10 cellular contexts compared by ENCODE assay signal in genomic region chr11:2390871-2391662, GRCh38. TPM values are rescaled to one million over a fixed set of nuclear protein-coding genes. Genes with fewer than 3 reads are reported as not detected.
DNase-seq lines count a peak whose midpoint lies in the region; ATAC-seq and TF ChIP-seq lines count a peak whose summit lies in the region.
"Had no signal": no experiment of that assay in that cellular context is flagged by ENCODE, and none has a peak within 500 bp of the region (broad histone marks: within the 10 kb centered on the region; RNA-seq: fewer than 3 reads in every experiment).

No MANE protein-coding gene starts in this region.

- no peak overlapping the region for H3K4me3 ChIP-seq in mucosa of descending colon

- peak overlapping the region; percentile 68 for H3K4me3 Mint-ChIP-seq in central memory CD8-positive, alpha-beta T cell

- H3K36me3 ChIP-seq in mucosa of descending colon (ENCODE audit: low read depth) = no peaks in the 10 kb centered on the region

- DNase-seq in AG08395 (ENCODE audit: low spot score) (peak; percentile 91), M059J (ENCODE audit: low read depth) (peak; percentile 74), mucosa of descending colon (no peak), retina (no peak), NCI-H1105 treated with DMSO at 0.1 percent for 48 hours (lab: John Stamatoyannopoulos, UW) (no peak), NCI-H1694 (lab: John Stamatoyannopoulos, UW) (no peak)
- no peak for DNase-seq in central memory CD8-positive, alpha-beta T cell (ENCODE audit: low spot score in 2 of 2)
- no peak for DNase-seq in effector CD8-positive, alpha-beta T cell (lab: John Stamatoyannopoulos, UW)
- DNase-seq: DMS79 had no signal

- no peak for ATAC-seq in central memory CD8-positive, alpha-beta T cell (replicated peaks; ENCODE audit: extremely low read depth, poor library complexity, severe bottlenecking)
- ATAC-seq in mucosa of descending colon = peak; percentile 18

- H3K36me3 Mint-ChIP-seq in central memory CD8-positive, alpha-beta T cell (ENCODE audit: insufficient read depth) = peaks cover 44% of the 10 kb centered on the region

- no peak for TF ChIP-seq CTCF in mucosa of descending colon (IDR thresholded peaks at IDR 0.05)

- H3K9me3 Mint-ChIP-seq in central memory CD8-positive, alpha-beta T cell = no peaks in the 10 kb centered on the region

- H3K27ac Mint-ChIP-seq in central memory CD8-positive, alpha-beta T cell (ENCODE audit: low read depth) = peak overlapping the region; percentile 88

- H3K4me1 ChIP-seq in mucosa of descending colon (ENCODE audit: low read depth) = peaks cover 35% of the 10 kb centered on the region

- H3K27me3 Mint-ChIP-seq in central memory CD8-positive, alpha-beta T cell = no peaks in the 10 kb centered on the region

- no peaks in the 10 kb centered on the region for H3K9me3 ChIP-seq in mucosa of descending colon

- peaks cover 24% of the 10 kb centered on the region for H3K4me1 Mint-ChIP-seq in central memory CD8-positive, alpha-beta T cell

- intact Hi-C loops in mucosa of descending colon (cut with DNase I, micrococcal nuclease) = no loop called here

RNA-seq across cellular contexts. Expression of gene TSSC4, which starts 9.5 kb away (rescaled TPM):
- total RNA-seq in M059J (2014; rRNA removed; shearing (Covaris generic)) = 20.8 and 34.9 TPM in 2 replicates
- 10 to 100 TPM; 33.9 to 58.8 (median 39.2) TPM for total RNA-seq in mucosa of descending colon

RNA-seq across cellular contexts. Expression of gene CD81, which starts 14.0 kb away (rescaled TPM):
- total RNA-seq in M059J (2014; rRNA removed; shearing (Covaris generic)) = 144 and 209 TPM in 2 replicates
- 100 to 1,000 TPM in 2 of 3 donors, 10 to 100 TPM in 1; 98.7 to 551 (median 186) TPM for total RNA-seq in mucosa of descending colon

RNA-seq across cellular contexts. Expression of gene TRPM5, which starts 53.2 kb away (rescaled TPM):
- not detected in 2 replicates for total RNA-seq in M059J (2014; rRNA removed; shearing (Covaris generic))
- 1 to 10 TPM; 2.2 to 3.7 (median 2.5) TPM for total RNA-seq in mucosa of descending colon
- total RNA-seq: epithelial cell of proximal tubule had no signal

RNA-seq across cellular contexts. Expression of gene KCNQ1, which starts 53.7 kb away (rescaled TPM):
- total RNA-seq in M059J (2014; rRNA removed; shearing (Covaris generic)) = not detected in 2 replicates
- total RNA-seq in mucosa of descending colon = 10 to 100 TPM; 15.5 to 44.7 (median 37.4) TPM

Comparison
In these comparisons a context has a peak if more than half of its experiments do, and no peak if none do; other contexts are left out.
1. DNase-seq: peak in AG08395 (single experiment) and M059J (single experiment); none in central memory CD8-positive, alpha-beta T cell (0 of 2), mucosa of descending colon (0 of 3), effector CD8-positive, alpha-beta T cell (single experiment), retina (single experiment), NCI-H1105 treated with DMSO at 0.1 percent for 48 hours (single experiment) and NCI-H1694 (single experiment).